In genomic region chr6:137901454-137901853, GRCh38 we compare ENCODE assay signal across 19 cellular contexts. TPM values are rescaled to one million over a fixed set of nuclear protein-coding genes. Genes with fewer than 3 reads are reported as not detected.
DNase-seq lines count a peak whose midpoint lies in the region; ATAC-seq and TF ChIP-seq lines count a peak whose summit lies in the region.
"Had no signal": no experiment of that assay in that cellular context is flagged by ENCODE, and none has a peak within 500 bp of the region (broad histone marks: within the 10 kb centered on the region; RNA-seq: fewer than 3 reads in every experiment).

No MANE protein-coding gene starts in this region.

- H3K9me3 ChIP-seq in liver (ENCODE audit: control insufficient read depth in 4 of 4, low read length in 3 of 4) = no peaks in the 10 kb centered on the region
- no peaks in the 10 kb centered on the region for H3K9me3 ChIP-seq in WERI-Rb-1 (ENCODE audit: severe bottlenecking)
- H3K9me3 ChIP-seq: HAP-1 had no signal

- peak overlapping the region; percentile 4 for H3K27ac Mint-ChIP-seq in activated naive CD8-positive, alpha-beta T cell treated with anti-CD3 and anti-CD28 coated beads, Interleukin-2, amount 50 U/mL, for 24 hours
- no peak overlapping the region for H3K27ac Mint-ChIP-seq in activated naive CD8-positive, alpha-beta T cell treated with anti-CD3 and anti-CD28 coated beads for 36 hours
- peak overlapping the region; percentile 28 for H3K27ac Mint-ChIP-seq in activated T-helper 2 cell treated with anti-CD3 and anti-CD28 coated beads, Interferon-gamma antibody, Interleukin-2, Interleukin-4, amounts not matched to agents 10 μg/mL and 5 μg/mL and 100 μg/mL, durations not matched to agents 14 hours and 24 hours and 36 hours
- peak overlapping the region; percentile 29 for H3K27ac Mint-ChIP-seq in type B pancreatic cell
- H3K27ac Mint-ChIP-seq: CD14-positive monocyte had no signal

- intact Hi-C loops in activated T-helper 2 cell treated with anti-CD3 and anti-CD28 coated beads, Interferon-gamma antibody, Interleukin-2, Interleukin-4, amounts not matched to agents 10 μg/mL and 5 μg/mL and 100 μg/mL, durations not matched to agents 14 hours and 24 hours and 36 hours (cut with micrococcal nuclease) = no loop called here

- no peaks in the 10 kb centered on the region for H3K27me3 ChIP-seq in liver (ENCODE audit: control insufficient read depth in 4 of 4, insufficient read depth in 4 of 4, low read length in 3 of 4)
- no peaks in the 10 kb centered on the region for H3K27me3 ChIP-seq in WERI-Rb-1 (ENCODE audit: insufficient read depth, low read depth, severe bottlenecking)

- no peak for DNase-seq in activated naive CD8-positive, alpha-beta T cell treated with anti-CD3 and anti-CD28 coated beads, Interleukin-2, amount 50 U/mL, for 24 hours
- DNase-seq in activated naive CD8-positive, alpha-beta T cell treated with anti-CD3 and anti-CD28 coated beads for 36 hours = no peak
- no peak for DNase-seq in activated T-helper 2 cell treated with anti-CD3 and anti-CD28 coated beads, Interferon-gamma antibody, Interleukin-2, Interleukin-4, amounts not matched to agents 10 μg/mL and 5 μg/mL and 100 μg/mL, durations not matched to agents 14 hours and 24 hours and 36 hours (ENCODE audit: low spot score)
- no peak for DNase-seq in type B pancreatic cell (ENCODE audit: extremely low spot score, unreplicated experiment)
- DNase-seq in amygdala (lab: John Stamatoyannopoulos, UW) = no peak
- no peak for DNase-seq in WERI-Rb-1
- DNase-seq: DND-41; GM23248; KG1; NCI-H1105 treated with DMSO at 0.1 percent for 48 hours; NCI-H1694; NCI-H2081 treated with DMSO at 0.1 percent for 48 hours; NCI-H446 treated with DMSO at 0.1 percent for 48 hours; NCI-H69; NK-92 treated with Interleukin-12 subunit alpha and Interleukin-12 subunit beta, amount 100 ng/mL, for 24 hours had no signal

- H3K9me3 Mint-ChIP-seq in activated naive CD8-positive, alpha-beta T cell treated with anti-CD3 and anti-CD28 coated beads, Interleukin-2, amount 50 U/mL, for 24 hours = peaks cover 5% of the 10 kb centered on the region
- H3K9me3 Mint-ChIP-seq in activated naive CD8-positive, alpha-beta T cell treated with anti-CD3 and anti-CD28 coated beads for 36 hours = peaks cover 1% of the 10 kb centered on the region
- peaks cover 3% of the 10 kb centered on the region for H3K9me3 Mint-ChIP-seq in activated T-helper 2 cell treated with anti-CD3 and anti-CD28 coated beads, Interferon-gamma antibody, Interleukin-2, Interleukin-4, amounts not matched to agents 10 μg/mL and 5 μg/mL and 100 μg/mL, durations not matched to agents 14 hours and 24 hours and 36 hours
- H3K9me3 Mint-ChIP-seq in type B pancreatic cell = no peaks in the 10 kb centered on the region
- H3K9me3 Mint-ChIP-seq: CD14-positive monocyte had no signal

- ATAC-seq in activated naive CD8-positive, alpha-beta T cell treated with anti-CD3 and anti-CD28 coated beads, Interleukin-2, amount 50 U/mL, for 24 hours = no peak
- ATAC-seq: Right ventricle myocardium inferior had no signal

- no peaks in the 10 kb centered on the region for H3K36me3 Mint-ChIP-seq in activated naive CD8-positive, alpha-beta T cell treated with anti-CD3 and anti-CD28 coated beads, Interleukin-2, amount 50 U/mL, for 24 hours (ENCODE audit: low read depth)
- peaks cover 5% of the 10 kb centered on the region for H3K36me3 Mint-ChIP-seq in activated naive CD8-positive, alpha-beta T cell treated with anti-CD3 and anti-CD28 coated beads for 36 hours
- H3K36me3 Mint-ChIP-seq in activated T-helper 2 cell treated with anti-CD3 and anti-CD28 coated beads, Interferon-gamma antibody, Interleukin-2, Interleukin-4, amounts not matched to agents 10 μg/mL and 5 μg/mL and 100 μg/mL, durations not matched to agents 14 hours and 24 hours and 36 hours (ENCODE audit: low read depth) = peaks cover 3% of the 10 kb centered on the region
- no peaks in the 10 kb centered on the region for H3K36me3 Mint-ChIP-seq in type B pancreatic cell
- H3K36me3 Mint-ChIP-seq: CD14-positive monocyte had no signal

- peaks cover 5 to 21% (median 12%) of the 10 kb centered on the region in 4 donors for H3K4me1 ChIP-seq in liver (ENCODE audit: control insufficient read depth in 4 of 4, insufficient read depth in 4 of 4, low read length in 3 of 4)
- H3K4me1 ChIP-seq: HAP-1 had no signal

- WGBS in liver = 27% methylated on average over 1 of the region's 1 CpG

- H3K9ac ChIP-seq in liver (ENCODE audit: low read depth in 1 of 2, low read length in 2 of 2) = no peak overlapping the region
- H3K9ac ChIP-seq: GM23248 had no signal

- TF ChIP-seq RAD21 in liver (IDR thresholded peaks at IDR 0.05) = peak; percentile 45 to 59

- H3K27ac ChIP-seq in liver (ENCODE audit: low read depth in 1 of 2, low read length in 2 of 2) = peak overlapping the region; percentile 32 to 48
- H3K27ac ChIP-seq in WERI-Rb-1 = no peak overlapping the region
- H3K27ac ChIP-seq: GM23248 had no signal

- TF ChIP-seq CTCF in liver (IDR thresholded peaks at IDR 0.05; ENCODE audit: low read depth, low read length, missing input control) (no peak), type B pancreatic cell (conservative IDR thresholded peaks at IDR 0.05) (no peak), WERI-Rb-1 (IDR thresholded peaks at IDR 0.05; ENCODE audit: low read depth, low read length) (no peak)

- H3K4me1 Mint-ChIP-seq in activated naive CD8-positive, alpha-beta T cell treated with anti-CD3 and anti-CD28 coated beads, Interleukin-2, amount 50 U/mL, for 24 hours = peaks cover 61% of the 10 kb centered on the region
- peaks cover 50% of the 10 kb centered on the region for H3K4me1 Mint-ChIP-seq in activated naive CD8-positive, alpha-beta T cell treated with anti-CD3 and anti-CD28 coated beads for 36 hours
- H3K4me1 Mint-ChIP-seq in activated T-helper 2 cell treated with anti-CD3 and anti-CD28 coated beads, Interferon-gamma antibody, Interleukin-2, Interleukin-4, amounts not matched to agents 10 μg/mL and 5 μg/mL and 100 μg/mL, durations not matched to agents 14 hours and 24 hours and 36 hours (ENCODE audit: low read depth) = peaks cover 45% of the 10 kb centered on the region
- H3K4me1 Mint-ChIP-seq in type B pancreatic cell (ENCODE audit: unreplicated experiment) = peaks cover 13% of the 10 kb centered on the region

- H3K4me3 Mint-ChIP-seq in activated naive CD8-positive, alpha-beta T cell treated with anti-CD3 and anti-CD28 coated beads, Interleukin-2, amount 50 U/mL, for 24 hours = no peak overlapping the region
- no peak overlapping the region for H3K4me3 Mint-ChIP-seq in activated naive CD8-positive, alpha-beta T cell treated with anti-CD3 and anti-CD28 coated beads for 36 hours
- H3K4me3 Mint-ChIP-seq in activated T-helper 2 cell treated with anti-CD3 and anti-CD28 coated beads, Interferon-gamma antibody, Interleukin-2, Interleukin-4, amounts not matched to agents 10 μg/mL and 5 μg/mL and 100 μg/mL, durations not matched to agents 14 hours and 24 hours and 36 hours (ENCODE audit: low read depth) = no peak overlapping the region
- peak overlapping the region; percentile 7 for H3K4me3 Mint-ChIP-seq in type B pancreatic cell
- H3K4me3 Mint-ChIP-seq: CD14-positive monocyte had no signal

- no peak overlapping the region for H3K4me3 ChIP-seq in liver (ENCODE audit: low read depth in 1 of 3, low read length in 3 of 3)
- no peak overlapping the region for H3K4me3 ChIP-seq in WERI-Rb-1 (ENCODE audit: low read depth, low read length)
- H3K4me3 ChIP-seq: GM23248, HAP-1 had no signal

- no peaks in the 10 kb centered on the region for H3K36me3 ChIP-seq in liver (ENCODE audit: control insufficient read depth in 4 of 4, insufficient read depth in 3 of 4, low read depth in 1 of 4, low read length in 3 of 4)
- no peaks in the 10 kb centered on the region for H3K36me3 ChIP-seq in WERI-Rb-1
- H3K36me3 ChIP-seq: HAP-1 had no signal

- no peaks in the 10 kb centered on the region for H3K27me3 Mint-ChIP-seq in activated naive CD8-positive, alpha-beta T cell treated with anti-CD3 and anti-CD28 coated beads, Interleukin-2, amount 50 U/mL, for 24 hours
- H3K27me3 Mint-ChIP-seq in activated naive CD8-positive, alpha-beta T cell treated with anti-CD3 and anti-CD28 coated beads for 36 hours = no peaks in the 10 kb centered on the region
- no peaks in the 10 kb centered on the region for H3K27me3 Mint-ChIP-seq in activated T-helper 2 cell treated with anti-CD3 and anti-CD28 coated beads, Interferon-gamma antibody, Interleukin-2, Interleukin-4, amounts not matched to agents 10 μg/mL and 5 μg/mL and 100 μg/mL, durations not matched to agents 14 hours and 24 hours and 36 hours (ENCODE audit: low read depth)
- no peaks in the 10 kb centered on the region for H3K27me3 Mint-ChIP-seq in type B pancreatic cell

TF ChIP-seq in liver, 16 proteins besides CTCF, POLR2A, EP300 and RAD21 (continues in another document):
- TF ChIP-seq REST (IDR thresholded peaks at IDR 0.05) = peak; percentile 65
- peak in 1 of 2 donors; percentile 20 for TF ChIP-seq GABPA (IDR thresholded peaks at IDR 0.05 in 1 of 2, conservative IDR thresholded peaks at IDR 0.05 in 1 of 2)

RNA-seq across cellular contexts. Expression of gene TNFAIP3, which starts 34.4 kb away (rescaled TPM):
- 100 to 1,000 TPM; 214 to 222 TPM for total RNA-seq in activated naive CD8-positive, alpha-beta T cell treated with anti-CD3 and anti-CD28 coated beads for 36 hours
- total RNA-seq in activated T-helper 2 cell treated with anti-CD3 and anti-CD28 coated beads, Interferon-gamma antibody, Interleukin-2, Interleukin-4, amounts not matched to agents 10 μg/mL and 5 μg/mL and 100 μg/mL, durations not matched to agents 14 hours and 24 hours and 36 hours = 250 and 251 TPM in 2 replicates
- 1 to 10 TPM; 4.5 to 8.0 TPM for total RNA-seq in liver
- 1 to 10 TPM; 5.4 to 7.9 TPM for polyA plus RNA-seq in liver
- total RNA-seq in type B pancreatic cell (ENCODE audit: low replicate concordance) = 15.2 and 54.4 TPM in 2 replicates
